Comparison of ENCODE assay signal across 1 cellular context in genomic region chr11:66279092-66279797, GRCh38.
TF ChIP-seq lines count a peak whose summit lies in the region.

No MANE protein-coding gene starts in this region.

TF ChIP-seq in H1, 55 proteins besides CTCF, POLR2A, EP300 and RAD21:
- TF ChIP-seq BRCA1 (IDR thresholded peaks at IDR 0.05; ENCODE audit: low read depth, low read length) (no peak), SIRT6 (IDR thresholded peaks at IDR 0.05; ENCODE audit: low read length) (no peak), TCF12 (IDR thresholded peaks at IDR 0.05; ENCODE audit: low read depth, low read length) (no peak), NANOG (IDR thresholded peaks at IDR 0.05; ENCODE audit: insufficient read depth, low read depth, low read length, poor library complexity, severe bottlenecking) (no peak), POLR2AphosphoS5 (IDR thresholded peaks at IDR 0.05; ENCODE audit: low read depth, low read length) (no peak), SIX5 (IDR thresholded peaks at IDR 0.05; ENCODE audit: low read depth, low read length) (no peak), EGR1 (IDR thresholded peaks at IDR 0.05; ENCODE audit: borderline replicate concordance, low read depth, low read length) (no peak), RBBP5 (IDR thresholded peaks at IDR 0.05; ENCODE audit: borderline replicate concordance, low read depth, low read length) (no peak), PHF8 (conservative IDR thresholded peaks at IDR 0.05; ENCODE audit: low read depth, low read length) (no peak), MAX (IDR thresholded peaks at IDR 0.05) (no peak), GABPA (IDR thresholded peaks at IDR 0.05; ENCODE audit: borderline replicate concordance, insufficient read depth, low read length) (peak; percentile 48; the same call in 1 of the 2 replicates), SAP30 (IDR thresholded peaks at IDR 0.05; ENCODE audit: insufficient read depth, insufficient replicate concordance, low read length) (no peak), SIN3A (conservative IDR thresholded peaks at IDR 0.05 in 1 of 2, IDR thresholded peaks at IDR 0.05 in 1 of 2; ENCODE audit: low read depth in 1 of 2, low read length in 2 of 2) (0 out of 4 replicates have a peak, but pooled peaks of 1 of the 2 experiments have one; percentile 17), RNF2 (IDR thresholded peaks at IDR 0.05; ENCODE audit: borderline replicate concordance, low read depth, low read length, missing control alignments, poor library complexity, severe bottlenecking) (no peak), KDM1A (IDR thresholded peaks at IDR 0.05; ENCODE audit: borderline replicate concordance, low read length) (no peak), JUN (IDR thresholded peaks at IDR 0.05; ENCODE audit: low read depth, low read length) (no peak), E2F6 (IDR thresholded peaks at IDR 0.05) (no peak), ATF3 (IDR thresholded peaks at IDR 0.05; ENCODE audit: insufficient read depth, low read depth, low read length) (no peak), HDAC2 (IDR thresholded peaks at IDR 0.05; ENCODE audit: borderline replicate concordance in 1 of 2, low read depth in 2 of 2, low read length in 2 of 2) (no peak), CHD7 (IDR thresholded peaks at IDR 0.05; ENCODE audit: insufficient replicate concordance, low read length) (no peak), HDAC6 (IDR thresholded peaks at IDR 0.05; ENCODE audit: low read depth, low read length) (no peak), ASH2L (IDR thresholded peaks at IDR 0.05; ENCODE audit: low read length) (peak; percentile 30), EZH2 (IDR thresholded peaks at IDR 0.05; ENCODE audit: low read depth, low read length, severe bottlenecking) (no peak)
TF ChIP-seq in H1: peak in this region for 3.
